In genomic region chr16:80694950-80695471, GRCh38 we compare ENCODE assay signal across 20 cellular contexts.
A peak's percentile ranks its signal among the peaks of the same experiment; 100 is the strongest.
DNase-seq lines count a peak whose midpoint lies in the region; ATAC-seq, FAIRE-seq and TF ChIP-seq lines count a peak whose summit lies in the region.
"Had no signal": no experiment of that assay in that cellular context is flagged by ENCODE, and none has a peak within 500 bp of the region (broad histone marks: within the 10 kb centered on the region; RNA-seq: fewer than 3 reads in every experiment).

No MANE protein-coding gene starts in this region.

- no peak overlapping the region for H3K27ac ChIP-seq in K562 (ENCODE audit: extremely low read depth, low read depth, low read length)
- H3K27ac ChIP-seq: HL-60, PC-9, SJSA1 had no signal

- H3K4me2 ChIP-seq in K562 (ENCODE audit: insufficient read depth, low read length) = no peak overlapping the region
- H3K4me2 ChIP-seq: PC-9 had no signal

- no peaks in the 10 kb centered on the region for H3K36me3 ChIP-seq in K562 (ENCODE audit: control insufficient read depth, insufficient read depth, low read length)
- H3K36me3 ChIP-seq: SJSA1 had no signal

- no peaks in the 10 kb centered on the region for H3K4me1 ChIP-seq in K562 (replicated peaks in 1 of 2; ENCODE audit: control insufficient read depth in 2 of 2, insufficient read depth in 2 of 2, low read length in 2 of 2)
- H3K4me1 ChIP-seq: Caco-2, SJSA1 had no signal

- DNase-seq in GM12865 (ENCODE audit: low read depth) = peak; percentile 24
- DNase-seq in K562 (ENCODE audit: extremely low read depth in 1 of 4, low spot score in 3 of 4) = no peak
- no peak for DNase-seq in stimulated activated naive CD4-positive, alpha-beta T cell (lab: John Stamatoyannopoulos, UW)
- no peak for DNase-seq in GM13977 (ENCODE audit: low spot score)
- DNase-seq: Caco-2; CD4-positive, CD25-positive, alpha-beta regulatory T cell; DMS153; H9; NCI-H1048; NCI-H1436 treated with DMSO at 0.1 percent for 48 hours; NCI-H2029 treated with DMSO at 0.1 percent for 48 hours; NCI-H2171 treated with DMSO at 0.1 percent for 48 hours; NCI-H446 treated with DMSO at 0.1 percent for 48 hours; PC-9 had no signal

- TF ChIP-seq POLR2A in K562 (conservative IDR thresholded peaks at IDR 0.05) = no peak

- H3K27me3 ChIP-seq in K562 (ENCODE audit: control insufficient read depth in 2 of 2, insufficient read depth in 2 of 2, low read length in 2 of 2) = no peaks in the 10 kb centered on the region
- H3K27me3 ChIP-seq: SJSA1 had no signal

- H4K20me1 ChIP-seq in K562 (replicated peaks; ENCODE audit: control insufficient read depth, insufficient read depth, low read length) = no peaks in the 10 kb centered on the region

- H2AFZ ChIP-seq in K562 (ENCODE audit: low read depth, low read length) = no peak overlapping the region
- H2AFZ ChIP-seq: PC-9 had no signal

- no peaks in the 10 kb centered on the region for H3K9me1 ChIP-seq in K562 (ENCODE audit: control insufficient read depth, insufficient read depth, low read length)

- no peak overlapping the region for H3K9ac ChIP-seq in K562 (ENCODE audit: insufficient read depth in 1 of 2, low read depth in 2 of 2, low read length in 2 of 2)

- no peak for FAIRE-seq in K562 (lab: Jason Lieb, UNC)
- FAIRE-seq: HTR-8/SVneo had no signal

- TF ChIP-seq CTCF in GM12865 (IDR thresholded peaks at IDR 0.05; ENCODE audit: insufficient read depth, low read depth, low read length, missing control alignments) = no peak
- TF ChIP-seq CTCF in K562 (IDR thresholded peaks at IDR 0.05 in 2 of 3, conservative IDR thresholded peaks at IDR 0.05 in 1 of 3; ENCODE audit: insufficient read depth in 2 of 3, low read depth in 1 of 3, low read length in 3 of 3) = no peak
- TF ChIP-seq CTCF in GM13977 (IDR thresholded peaks at IDR 0.05; ENCODE audit: extremely low read depth, insufficient read depth, missing control alignments) = no peak

- H3K9me3 ChIP-seq in K562 (replicated peaks; ENCODE audit: control insufficient read depth, insufficient read depth, low read depth, low read length) = no peaks in the 10 kb centered on the region
- H3K9me3 ChIP-seq: Caco-2, SJSA1 had no signal

- in situ Hi-C loops in K562 (cut with MboI) (no loop called here), GM13977 (cut with MboI; ENCODE audit: low pct_unique_long_range_greater_than_20kb, low sequenced_read_pairs, unreplicated experiment) (no loop called here)

- no peak overlapping the region for H3K4me3 ChIP-seq in GM12865 (ENCODE audit: low read depth, low read length)
- H3K4me3 ChIP-seq in K562 = no peak overlapping the region
- H3K4me3 ChIP-seq: PC-9, SJSA1 had no signal

- no peak for TF ChIP-seq RAD21 in K562 (CRISPR knock-in tag; conservative IDR thresholded peaks at IDR 0.05 in 1 of 2, IDR thresholded peaks at IDR 0.05 in 1 of 2)

- CTCF ChIA-PET in K562 (lab: Yijun Ruan, JAX; ENCODE audit: low intra/inter-chr PET ratio) = no interaction called here

- H3K79me2 ChIP-seq in K562 (ENCODE audit: control insufficient read depth, insufficient read depth, low read length) = no peaks in the 10 kb centered on the region

- ATAC-seq in GM18867 (IDR thresholded peaks at IDR 0.05; ENCODE audit: unreplicated experiment) (peak; percentile 41), HG02885 (IDR thresholded peaks at IDR 0.05; ENCODE audit: poor library complexity, unreplicated experiment) (peak; percentile 30), K562 (no peak), GM18517 (IDR thresholded peaks at IDR 0.05; ENCODE audit: unreplicated experiment) (no peak)

- POLR2A ChIA-PET in K562 (lab: Yijun Ruan, JAX) = no interaction called here

- intact Hi-C loops in K562 (cut with micrococcal nuclease) = no loop called here

- BruUV-seq in K562 (replicated peaks; lab: Mats Ljungman, UMichigan) = no TSS peak

- WGBS in K562 (ENCODE audit: insufficient coverage, low coverage, missing lambda C conversion rate) = 3% methylated on average over 2 of the region's 2 CpGs

- TF ChIP-seq EP300 in K562 (IDR thresholded peaks at IDR 0.05; ENCODE audit: low read length) = no peak

TF ChIP-seq in K562, 482 proteins besides CTCF, POLR2A, EP300 and RAD21 (continues in another document):
- TF ChIP-seq NBN (IDR thresholded peaks at IDR 0.05; ENCODE audit: low read depth) = no peak
- TF ChIP-seq ZNF507 (tag; conservative IDR thresholded peaks at IDR 0.05) = peak; percentile 40
- TF ChIP-seq ZBTB40 (IDR thresholded peaks at IDR 0.05) = peak; percentile 70; the same call in 1 of the 2 replicates
- no peak for TF ChIP-seq ZBTB40 (CRISPR knock-in tag; IDR thresholded peaks at IDR 0.05)

Comparison
In these comparisons a context has a peak if more than half of its experiments do, and no peak if none do; other contexts are left out.
1. ATAC-seq: peak in GM18867 (single experiment) and HG02885 (single experiment); none in K562 (single experiment) and GM18517 (single experiment).